Comparison of ENCODE assay signal across 23 cellular contexts in genomic region chr9:92333288-92333634, GRCh38. TPM values are rescaled to one million over a fixed set of nuclear protein-coding genes. Genes with fewer than 3 reads are reported as not detected.
DNase-seq lines count a peak whose midpoint lies in the region; ATAC-seq lines count a peak whose summit lies in the region.
"Had no signal": no experiment of that assay in that cellular context is flagged by ENCODE, and none has a peak within 500 bp of the region (broad histone marks: within the 10 kb centered on the region; RNA-seq: fewer than 3 reads in every experiment).

No MANE protein-coding gene starts in this region.

- H3K9me3 Mint-ChIP-seq in activated T-cell treated with anti-CD3 and anti-CD28 coated beads, Interleukin-2, amount 50 U/mL, for 72 hours: no peaks in the 10 kb centered on the region
- H3K9me3 Mint-ChIP-seq in activated T-cell treated with anti-CD3 and anti-CD28 coated beads, Interleukin-2, amount 50 U/mL, for 4 hours: no peaks in the 10 kb centered on the region
- H3K9me3 Mint-ChIP-seq: IgD-negative memory B cell had no signal

- H3K4me1 ChIP-seq in right cardiac atrium (ENCODE audit: control insufficient read depth, insufficient read depth, low read length) (no peaks in the 10 kb centered on the region), neuronal stem cell (ENCODE audit: control insufficient read depth in 2 of 2, insufficient read depth in 1 of 2, low read depth in 1 of 2, low read length in 2 of 2) (no peaks in the 10 kb centered on the region)

- H2AK5ac ChIP-seq in neuronal stem cell (ENCODE audit: low read depth, low read length): no peak overlapping the region

- H3K27ac ChIP-seq in right cardiac atrium (ENCODE audit: low read length): peak overlapping the region; percentile 58
- H3K27ac ChIP-seq in neuronal stem cell (replicated peaks; ENCODE audit: low read length): no peak overlapping the region
- H3K27ac ChIP-seq: 22Rv1, KMS-11, RWPE1 had no signal

- H3K14ac ChIP-seq in neuronal stem cell (ENCODE audit: low read length): no peak overlapping the region

- H2AFZ ChIP-seq in neuronal stem cell (ENCODE audit: low read length): no peak overlapping the region

- peaks cover 0 to 15% of the 10 kb centered on the region in 2 donors for H3K36me3 Mint-ChIP-seq in activated T-cell treated with anti-CD3 and anti-CD28 coated beads, Interleukin-2, amount 50 U/mL, for 72 hours (ENCODE audit: insufficient read depth in 2 of 2)
- peaks cover 15% of the 10 kb centered on the region for H3K36me3 Mint-ChIP-seq in activated T-cell treated with anti-CD3 and anti-CD28 coated beads, Interleukin-2, amount 50 U/mL, for 4 hours (ENCODE audit: insufficient read depth)
- H3K36me3 Mint-ChIP-seq: IgD-negative memory B cell had no signal

- no peak overlapping the region for H3K23ac ChIP-seq in neuronal stem cell (ENCODE audit: low read depth, low read length, poor library complexity)

- peaks cover 6 to 18% of the 10 kb centered on the region in 2 donors for H3K36me3 ChIP-seq in neuronal stem cell (replicated peaks in 1 of 2; ENCODE audit: control insufficient read depth in 2 of 2, insufficient read depth in 2 of 2, low read length in 2 of 2)

- H2BK15ac ChIP-seq in neuronal stem cell (ENCODE audit: low read length): no peak overlapping the region

- H3K4me2 ChIP-seq in neuronal stem cell (ENCODE audit: insufficient read depth, low read length, poor library complexity, severe bottlenecking): no peak overlapping the region
- H3K4me2 ChIP-seq: KMS-11 had no signal

- H3K9ac ChIP-seq in neuronal stem cell (ENCODE audit: low read depth, low read length, poor library complexity): no peak overlapping the region
- H3K9ac ChIP-seq: KMS-11 had no signal

- no peak overlapping the region for H3K4ac ChIP-seq in neuronal stem cell (ENCODE audit: low read length)

- no peak for ATAC-seq in activated T-cell treated with anti-CD3 and anti-CD28 coated beads, Interleukin-2, amount 50 U/mL, for 72 hours (replicated peaks in 1 of 2)
- ATAC-seq in activated T-cell treated with anti-CD3 and anti-CD28 coated beads, Interleukin-2, amount 50 U/mL, for 4 hours: no peak
- ATAC-seq in Right ventricle myocardium superior (ENCODE audit: poor library complexity): peak; percentile 37
- ATAC-seq in right cardiac atrium: peak in 1 of 2 donors; percentile 41
- no peak for ATAC-seq in GM18502 (IDR thresholded peaks at IDR 0.05; ENCODE audit: poor library complexity, unreplicated experiment)
- ATAC-seq: Panc1 had no signal

- WGBS in right cardiac atrium: 76% methylated on average over 2 of the region's 2 CpGs
- no CpG with 5 or more reads among the region's 2 CpGs for WGBS in neuronal stem cell (ENCODE audit: extremely low coverage in 2 of 2, insufficient read length in 2 of 2, insufficient replicate concordance in 1 of 2), 2 donors

- no peaks in the 10 kb centered on the region for H3K27me3 Mint-ChIP-seq in activated T-cell treated with anti-CD3 and anti-CD28 coated beads, Interleukin-2, amount 50 U/mL, for 72 hours (ENCODE audit: low read depth)
- no peaks in the 10 kb centered on the region for H3K27me3 Mint-ChIP-seq in activated T-cell treated with anti-CD3 and anti-CD28 coated beads, Interleukin-2, amount 50 U/mL, for 4 hours (ENCODE audit: low read depth)
- H3K27me3 Mint-ChIP-seq: IgD-negative memory B cell had no signal

- H3K27me3 ChIP-seq in right cardiac atrium (ENCODE audit: control insufficient read depth, insufficient read depth) (no peaks in the 10 kb centered on the region), neuronal stem cell (ENCODE audit: control insufficient read depth in 3 of 3, insufficient read depth in 3 of 3, low read depth in 1 of 3, low read length in 3 of 3) (no peaks in the 10 kb centered on the region)

- H3K18ac ChIP-seq in neuronal stem cell (ENCODE audit: low read length): no peak overlapping the region

- no peak overlapping the region for H2BK120ac ChIP-seq in neuronal stem cell (ENCODE audit: low read depth, low read length)

- H3K4me3 ChIP-seq in right cardiac atrium (ENCODE audit: low read length) (no peak overlapping the region), neuronal stem cell (ENCODE audit: low read length in 2 of 2) (no peak overlapping the region)

- no peak overlapping the region for H2BK5ac ChIP-seq in neuronal stem cell (ENCODE audit: low read length)

- H4K8ac ChIP-seq in neuronal stem cell (ENCODE audit: low read depth, low read length): no peak overlapping the region

- H3K79me1 ChIP-seq in neuronal stem cell (ENCODE audit: low read depth, low read length): peaks cover 2% of the 10 kb centered on the region

- H3K4me1 Mint-ChIP-seq in activated T-cell treated with anti-CD3 and anti-CD28 coated beads, Interleukin-2, amount 50 U/mL, for 72 hours (ENCODE audit: low read depth): no peaks in the 10 kb centered on the region
- no peaks in the 10 kb centered on the region for H3K4me1 Mint-ChIP-seq in activated T-cell treated with anti-CD3 and anti-CD28 coated beads, Interleukin-2, amount 50 U/mL, for 4 hours (ENCODE audit: low read depth)
- H3K4me1 Mint-ChIP-seq: IgD-negative memory B cell had no signal

- H2BK12ac ChIP-seq in neuronal stem cell (ENCODE audit: low read length): no peak overlapping the region

- no peak overlapping the region for H3K4me3 Mint-ChIP-seq in activated T-cell treated with anti-CD3 and anti-CD28 coated beads, Interleukin-2, amount 50 U/mL, for 72 hours
- no peak overlapping the region for H3K4me3 Mint-ChIP-seq in activated T-cell treated with anti-CD3 and anti-CD28 coated beads, Interleukin-2, amount 50 U/mL, for 4 hours
- H3K4me3 Mint-ChIP-seq: IgD-negative memory B cell had no signal

- no peak overlapping the region for H4K91ac ChIP-seq in neuronal stem cell (ENCODE audit: low read depth, low read length, poor library complexity)

- no peak for DNase-seq in activated T-cell treated with anti-CD3 and anti-CD28 coated beads, Interleukin-2, amount 50 U/mL, for 72 hours
- DNase-seq in activated T-cell treated with anti-CD3 and anti-CD28 coated beads, Interleukin-2, amount 50 U/mL, for 4 hours: no peak
- no peak for DNase-seq in Right ventricle myocardium superior
- no peak for DNase-seq in right cardiac atrium
- no peak for DNase-seq in neuronal stem cell (ENCODE audit: low spot score)
- no peak for DNase-seq in activated effector memory CD4-positive, alpha-beta T cell treated with Interleukin-2 at 50 U/mL for 16 hours
- DNase-seq: Calu3, DMS153, DND-41, NCI-H1092, NCI-H1436, NCI-H187, NCI-H2081 treated with DMSO at 0.1 percent for 48 hours, NCI-H2171, NCI-H226, NCI-H510A, SIG-M5 had no signal

- H3K9me3 ChIP-seq in right cardiac atrium (ENCODE audit: control insufficient read depth, low read length) (no peaks in the 10 kb centered on the region), neuronal stem cell (replicated peaks in 1 of 2; ENCODE audit: control insufficient read depth in 2 of 2, insufficient read depth in 1 of 2, low read depth in 1 of 2, low read length in 2 of 2) (no peaks in the 10 kb centered on the region)

- H3K27ac Mint-ChIP-seq in activated T-cell treated with anti-CD3 and anti-CD28 coated beads, Interleukin-2, amount 50 U/mL, for 72 hours: peak overlapping the region; percentile 27
- H3K27ac Mint-ChIP-seq: IgD-negative memory B cell had no signal

- intact Hi-C loops in Right ventricle myocardium superior (cut with DNase I): no loop called here
- intact Hi-C loops in right cardiac atrium (cut with DNase I): no loop called here

RNA-seq across cellular contexts. Expression of gene CENPP, which starts 7.5 kb away (rescaled TPM):
- 10 to 100 TPM; 25.2 to 28.2 TPM for total RNA-seq in activated T-cell treated with anti-CD3 and anti-CD28 coated beads, Interleukin-2, amount 50 U/mL, for 72 hours
- total RNA-seq in activated T-cell treated with anti-CD3 and anti-CD28 coated beads, Interleukin-2, amount 50 U/mL, for 4 hours: 10 to 100 TPM; 13.7 to 17.7 (median 15.6) TPM
- total RNA-seq in Right ventricle myocardium superior: 3.0 TPM
- 1 to 10 TPM; 2.0 to 4.0 (median 3.0) TPM for total RNA-seq in right cardiac atrium
- 2.0 TPM for polyA plus RNA-seq in right cardiac atrium
- polyA plus RNA-seq in neuronal stem cell (2013, experiment 1 of 2): 12.4 TPM
- 12.7 TPM for polyA plus RNA-seq in neuronal stem cell (2013, experiment 2 of 2)

RNA-seq across cellular contexts. Expression of gene NOL8, which starts 8.1 kb away (rescaled TPM):
- 10 to 100 TPM; 50.7 to 56.6 TPM for total RNA-seq in activated T-cell treated with anti-CD3 and anti-CD28 coated beads, Interleukin-2, amount 50 U/mL, for 72 hours
- total RNA-seq in activated T-cell treated with anti-CD3 and anti-CD28 coated beads, Interleukin-2, amount 50 U/mL, for 4 hours: 10 to 100 TPM; 70.0 to 79.9 (median 73.6) TPM
- total RNA-seq in Right ventricle myocardium superior (12.4 TPM), right cardiac atrium (10 to 100 TPM; 15.7 to 19.0 (median 16.3) TPM)
- 10.9 TPM for polyA plus RNA-seq in right cardiac atrium
- 26.8 TPM for polyA plus RNA-seq in neuronal stem cell (2013, experiment 1 of 2)
- polyA plus RNA-seq in neuronal stem cell (2013, experiment 2 of 2): 29.3 TPM

RNA-seq across cellular contexts. Expression of gene IARS1, which starts 39.8 kb away (rescaled TPM):
- total RNA-seq in activated T-cell treated with anti-CD3 and anti-CD28 coated beads, Interleukin-2, amount 50 U/mL, for 72 hours: 100 to 1,000 TPM; 324 to 356 TPM
- 100 to 1,000 TPM; 249 to 272 (median 268) TPM for total RNA-seq in activated T-cell treated with anti-CD3 and anti-CD28 coated beads, Interleukin-2, amount 50 U/mL, for 4 hours
- total RNA-seq in Right ventricle myocardium superior (56.3 TPM), right cardiac atrium (10 to 100 TPM; 46.4 to 67.2 (median 55.1) TPM)
- 16.5 TPM for polyA plus RNA-seq in right cardiac atrium
- polyA plus RNA-seq in neuronal stem cell (2013, experiment 1 of 2): 57.0 TPM
- 57.5 TPM for polyA plus RNA-seq in neuronal stem cell (2013, experiment 2 of 2)
